In the genomic region with DNA sequence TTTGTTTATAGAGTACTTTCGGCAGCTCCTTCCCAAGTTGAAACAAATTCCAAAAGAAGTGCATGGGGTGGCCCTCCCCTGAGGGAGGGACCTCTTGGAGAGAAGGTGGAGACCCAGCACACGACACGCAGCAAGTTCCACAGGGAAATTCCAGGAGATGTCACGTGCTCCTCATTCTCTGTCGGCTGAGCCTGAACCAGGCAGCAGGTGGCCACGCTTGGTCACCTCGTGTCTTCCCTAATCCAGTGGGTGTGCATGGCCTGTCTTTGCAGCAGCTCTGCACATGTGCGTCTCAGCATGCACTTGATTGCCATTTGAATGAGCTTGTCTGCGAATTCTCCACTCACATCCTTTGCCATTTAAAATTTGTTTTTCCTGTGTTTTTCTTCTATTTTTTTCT, we compare ENCODE assay signal across 18 cellular contexts.
DNase-seq lines count a peak whose midpoint lies in the region; ATAC-seq and TF ChIP-seq lines count a peak whose summit lies in the region.
"Had no signal": no experiment of that assay in that cellular context is flagged by ENCODE, and none has a peak within 500 bp of the region (broad histone marks: within the 10 kb centered on the region; RNA-seq: fewer than 3 reads in every experiment).

No MANE protein-coding gene starts in this region.

- H3K4me3 Mint-ChIP-seq in chondrocyte (ENCODE audit: unreplicated experiment) = no peak overlapping the region
- H3K4me3 Mint-ChIP-seq: B cell; CD4-positive, CD25-positive, alpha-beta regulatory T cell; CD8-positive, alpha-beta T cell; HFFc6 had no signal

- H3K9me3 ChIP-seq in lower lobe of right lung = no peaks in the 10 kb centered on the region
- no peaks in the 10 kb centered on the region for H3K9me3 ChIP-seq in Peyer's patch
- H3K9me3 ChIP-seq: HAP-1 had no signal

- H3K36me3 Mint-ChIP-seq in chondrocyte (ENCODE audit: low read depth) = no peaks in the 10 kb centered on the region
- H3K36me3 Mint-ChIP-seq: CD4-positive, CD25-positive, alpha-beta regulatory T cell; CD8-positive, alpha-beta T cell had no signal

- peaks cover 4% of the 10 kb centered on the region for H3K9me3 Mint-ChIP-seq in chondrocyte (ENCODE audit: low read depth)

- H3K4me1 ChIP-seq in lower lobe of right lung (no peaks in the 10 kb centered on the region), Peyer's patch (no peaks in the 10 kb centered on the region)
- H3K4me1 ChIP-seq: BLaER1, Caco-2, HAP-1 had no signal

- TF ChIP-seq CTCF in chondrocyte (IDR thresholded peaks at IDR 0.05) (no peak), lower lobe of right lung (IDR thresholded peaks at IDR 0.05) (no peak), Peyer's patch (IDR thresholded peaks at IDR 0.05) (no peak)

- no peaks in the 10 kb centered on the region for H3K4me1 Mint-ChIP-seq in chondrocyte (ENCODE audit: low read depth)
- H3K4me1 Mint-ChIP-seq: B cell; CD4-positive, CD25-positive, alpha-beta regulatory T cell had no signal

- TF ChIP-seq POLR2A in Peyer's patch (IDR thresholded peaks at IDR 0.05) = no peak

- H3K36me3 ChIP-seq in lower lobe of right lung (no peaks in the 10 kb centered on the region), Peyer's patch (no peaks in the 10 kb centered on the region)
- H3K36me3 ChIP-seq: BLaER1, HAP-1 had no signal

- H3K27ac ChIP-seq in lower lobe of right lung (no peak overlapping the region), Peyer's patch (no peak overlapping the region)
- H3K27ac ChIP-seq: 22Rv1, BLaER1, C4-2B had no signal

- H3K27me3 ChIP-seq in lower lobe of right lung (ENCODE audit: low read depth) (peaks cover 14% of the 10 kb centered on the region), Peyer's patch (no peaks in the 10 kb centered on the region)
- H3K27me3 ChIP-seq: BLaER1 had no signal

- H3K27ac Mint-ChIP-seq in chondrocyte (ENCODE audit: unreplicated experiment) = no peak overlapping the region
- H3K27ac Mint-ChIP-seq: B cell; CD4-positive, CD25-positive, alpha-beta regulatory T cell; CD8-positive, alpha-beta T cell; HFFc6 had no signal

- H3K27me3 Mint-ChIP-seq in chondrocyte (ENCODE audit: low read depth) = peaks cover 15% of the 10 kb centered on the region
- H3K27me3 Mint-ChIP-seq: B cell; CD4-positive, CD25-positive, alpha-beta regulatory T cell had no signal

- intact Hi-C loops in lower lobe of right lung (cut with DNase I) = no loop called here

- DNase-seq in NCI-H748 (lab: John Stamatoyannopoulos, UW; ENCODE audit: unreplicated experiment) = peak; percentile 14
- DNase-seq in NCI-H748 treated with DMSO at 0.1 percent for 48 hours (lab: John Stamatoyannopoulos, UW) = no peak
- peak; percentile 51 for DNase-seq in chondrocyte (ENCODE audit: low spot score)
- DNase-seq in lower lobe of right lung = peak; percentile 9
- DNase-seq in mucosa of gallbladder (ENCODE audit: low spot score) = no peak
- no peak for DNase-seq in Peyer's patch
- DNase-seq: Caco-2; CD4-positive, CD25-positive, alpha-beta regulatory T cell; CD8-positive, alpha-beta T cell; DMS153; DND-41; GOT3; HFFc6 had no signal

- ATAC-seq in lower lobe of right lung = no peak
- ATAC-seq: CD8-positive, alpha-beta T cell had no signal

- H3K4me3 ChIP-seq in lower lobe of right lung (no peak overlapping the region), Peyer's patch (no peak overlapping the region)
- H3K4me3 ChIP-seq: BLaER1, HAP-1 had no signal

Comparison
In these comparisons a context has a peak if more than half of its experiments do, and no peak if none do; other contexts are left out.
1. DNase-seq: peak in NCI-H748 (single experiment), chondrocyte (single experiment) and lower lobe of right lung (single experiment); none in NCI-H748 treated with DMSO at 0.1 percent for 48 hours (single experiment), mucosa of gallbladder (single experiment) and Peyer's patch (0 of 3).